In genomic region chr12:121209221-121209620, GRCh38 we compare ENCODE assay signal across 8 cellular contexts. TPM values are rescaled to one million over a fixed set of nuclear protein-coding genes. Genes with fewer than 3 reads are reported as not detected.
DNase-seq lines count a peak whose midpoint lies in the region; ATAC-seq and TF ChIP-seq lines count a peak whose summit lies in the region.

No MANE protein-coding gene starts in this region.

- H3K27me3 ChIP-seq in left ventricle myocardium inferior (ENCODE audit: low read depth) (no peaks in the 10 kb centered on the region), uterus (no peaks in the 10 kb centered on the region)
- H3K27me3 ChIP-seq in naive thymus-derived CD4-positive, alpha-beta T cell (ENCODE audit: control insufficient read depth in 2 of 2, insufficient read depth in 2 of 2, low read length in 2 of 2) = no peaks in the 10 kb centered on the region

- ATAC-seq in naive thymus-derived CD4-positive, alpha-beta T cell = no peak
- ATAC-seq in HG03196 (IDR thresholded peaks at IDR 0.05; ENCODE audit: unreplicated experiment) = no peak

- no peaks in the 10 kb centered on the region for H3K36me3 ChIP-seq in left ventricle myocardium inferior
- no peaks in the 10 kb centered on the region for H3K36me3 ChIP-seq in naive thymus-derived CD4-positive, alpha-beta T cell (ENCODE audit: control insufficient read depth in 2 of 3, insufficient read depth in 3 of 3, low read length in 3 of 3)
- no peaks in the 10 kb centered on the region for H3K36me3 ChIP-seq in uterus

- POLR2A ChIA-PET in naive thymus-derived CD4-positive, alpha-beta T cell (lab: Charles Lee) = interaction anchor here (0.9 to 1.8 kb wide), 3 partner anchors 14 to 86 kb away, joined by 3 to 7 read pairs (median 3); no protein-coding TSS in a partner anchor

- H3K36me3 Mint-ChIP-seq in activated naive CD8-positive, alpha-beta T cell = peaks cover under 1% of the 10 kb centered on the region
- H3K36me3 Mint-ChIP-seq in naive thymus-derived CD4-positive, alpha-beta T cell = peaks cover 0 to 15% (median 0%) of the 10 kb centered on the region in 5 donors

- no peaks in the 10 kb centered on the region for H3K27me3 Mint-ChIP-seq in activated naive CD8-positive, alpha-beta T cell
- no peaks in the 10 kb centered on the region for H3K27me3 Mint-ChIP-seq in naive thymus-derived CD4-positive, alpha-beta T cell

- peak overlapping the region; percentile 83 for H3K4me3 ChIP-seq in left ventricle myocardium inferior
- peak overlapping the region; percentile 85 for H3K4me3 ChIP-seq in naive thymus-derived CD4-positive, alpha-beta T cell (ENCODE audit: low read length)
- peak overlapping the region in 1 of 2 donors; percentile 74 for H3K4me3 ChIP-seq in uterus
- no peak overlapping the region for H3K4me3 ChIP-seq in coronary artery

- CTCF ChIA-PET in naive thymus-derived CD4-positive, alpha-beta T cell (lab: Charles Lee) = no interaction called here

- H3K9me3 Mint-ChIP-seq in activated naive CD8-positive, alpha-beta T cell (ENCODE audit: low read depth) = no peaks in the 10 kb centered on the region
- H3K9me3 Mint-ChIP-seq in naive thymus-derived CD4-positive, alpha-beta T cell = no peaks in the 10 kb centered on the region

- H3K27ac ChIP-seq in left ventricle myocardium inferior (replicated peaks) (peak overlapping the region; percentile 90), uterus (peak overlapping the region; percentile 81 to 94), coronary artery (no peak overlapping the region)
- peak overlapping the region; percentile 89 for H3K27ac ChIP-seq in naive thymus-derived CD4-positive, alpha-beta T cell (ENCODE audit: low read depth, low read length)

- TF ChIP-seq POLR2A in uterus (IDR thresholded peaks at IDR 0.05) = no peak

- H3K4me3 Mint-ChIP-seq in activated naive CD8-positive, alpha-beta T cell = peak overlapping the region; percentile 65
- H3K4me3 Mint-ChIP-seq in naive thymus-derived CD4-positive, alpha-beta T cell = peak overlapping the region; percentile 63 to 94 (median 86)

- H3K9me3 ChIP-seq in left ventricle myocardium inferior (replicated peaks) = no peaks in the 10 kb centered on the region
- no peaks in the 10 kb centered on the region for H3K9me3 ChIP-seq in naive thymus-derived CD4-positive, alpha-beta T cell (ENCODE audit: control insufficient read depth in 2 of 3, low read length in 3 of 3)
- no peaks in the 10 kb centered on the region for H3K9me3 ChIP-seq in uterus

- TF ChIP-seq CTCF in left ventricle myocardium inferior (IDR thresholded peaks at IDR 0.05; ENCODE audit: borderline replicate concordance) = no peak
- TF ChIP-seq CTCF in uterus (IDR thresholded peaks at IDR 0.05) = no peak
- TF ChIP-seq CTCF in coronary artery (IDR thresholded peaks at IDR 0.05) = no peak

- intact Hi-C loops in left ventricle myocardium inferior (cut with micrococcal nuclease) = no loop called here
- intact Hi-C loops in cardiac septum (cut with DNase I) = no loop called here
- intact Hi-C loops in naive thymus-derived CD4-positive, alpha-beta T cell (cut with micrococcal nuclease) = no loop called here
- intact Hi-C loops in uterus (cut with DNase I; ENCODE audit: low total_unique reads) = no loop called here

- peaks cover 21% of the 10 kb centered on the region for H3K4me1 Mint-ChIP-seq in activated naive CD8-positive, alpha-beta T cell (ENCODE audit: low read depth)
- peaks cover 8 to 39% (median 22%) of the 10 kb centered on the region in 7 donors for H3K4me1 Mint-ChIP-seq in naive thymus-derived CD4-positive, alpha-beta T cell

- peak overlapping the region; percentile 54 for H3K27ac Mint-ChIP-seq in activated naive CD8-positive, alpha-beta T cell
- H3K27ac Mint-ChIP-seq in naive thymus-derived CD4-positive, alpha-beta T cell = peak overlapping the region; percentile 86 to 99 (median 90)

- H3K4me1 ChIP-seq in left ventricle myocardium inferior (peaks cover 23% of the 10 kb centered on the region), uterus (no peaks in the 10 kb centered on the region)
- peaks cover 10 to 14% of the 10 kb centered on the region in 2 donors for H3K4me1 ChIP-seq in naive thymus-derived CD4-positive, alpha-beta T cell (ENCODE audit: control insufficient read depth in 2 of 2, insufficient read depth in 2 of 2, low read length in 2 of 2)

- DNase-seq in left ventricle myocardium inferior = no peak
- no peak for DNase-seq in cardiac septum (ENCODE audit: low spot score)
- DNase-seq in naive thymus-derived CD4-positive, alpha-beta T cell = no peak
- DNase-seq in uterus = no peak
- no peak for DNase-seq in dedifferentiated amniotic fluid mesenchymal stem cell (ENCODE audit: extremely low spot score)
- no peak for DNase-seq in coronary artery (ENCODE audit: low spot score)

RNA-seq across cellular contexts. Expression of gene P2RX4, which starts 0.7 kb away (rescaled TPM):
- total RNA-seq in left ventricle myocardium inferior = 4.7 TPM
- total RNA-seq in cardiac septum = 6.4 TPM
- 10 to 100 TPM; 34.1 to 56.9 (median 40.5) TPM for total RNA-seq in naive thymus-derived CD4-positive, alpha-beta T cell
- polyA plus RNA-seq in naive thymus-derived CD4-positive, alpha-beta T cell = 10 to 100 TPM; 42.0 to 42.9 TPM
- total RNA-seq in uterus = 100 to 1,000 TPM in 1 of 4 donors, 10 to 100 TPM in 3; 10.9 to 217 (median 36.1) TPM

Comparison
In these comparisons a context has a peak if more than half of its experiments do, and no peak if none do; other contexts are left out.
1. H3K27ac ChIP-seq: peak in left ventricle myocardium inferior (single experiment), naive thymus-derived CD4-positive, alpha-beta T cell (single experiment) and uterus (2 of 2); none in coronary artery (0 of 2).